24 cellular contexts compared by ENCODE assay signal in genomic region chr2:178632729-178633128, GRCh38.
DNase-seq lines count a peak whose midpoint lies in the region; ATAC-seq lines count a peak whose summit lies in the region.
"Had no signal": no experiment of that assay in that cellular context is flagged by ENCODE, and none has a peak within 500 bp of the region (broad histone marks: within the 10 kb centered on the region; RNA-seq: fewer than 3 reads in every experiment).

No MANE protein-coding gene starts in this region.

- no peaks in the 10 kb centered on the region for H3K36me3 ChIP-seq in ACC112 (ENCODE audit: insufficient read depth, low read length)
- H3K36me3 ChIP-seq: MG63 had no signal

- no peak overlapping the region for H3K27ac Mint-ChIP-seq in activated T-helper 1 cell treated with anti-CD3 and anti-CD28 coated beads, Interleukin-12 subunit alpha, Interleukin-12 subunit beta, Interleukin-2, Interleukin-4 antibody, amounts not matched to agents 30 ng/mL and 10 ng/mL and 1 ng/mL, durations not matched to agents 14 hours and 24 hours and 36 hours
- H3K27ac Mint-ChIP-seq in activated naive CD4-positive, alpha-beta T cell treated with anti-CD3 and anti-CD28 coated beads for 36 hours: no peak overlapping the region
- H3K27ac Mint-ChIP-seq: CD14-positive monocyte; T-helper 1 cell treated with Interleukin-12 subunit alpha and Interleukin-12 subunit beta and Interleukin-4 antibody, amounts not matched to agents 30 μg/mL and 1 μg/mL, for 36 hours had no signal

- ATAC-seq in GM18511 (IDR thresholded peaks at IDR 0.05; ENCODE audit: unreplicated experiment) (peak; percentile 77), GM21576 (IDR thresholded peaks at IDR 0.05; ENCODE audit: unreplicated experiment) (peak; percentile 69), HG03565 (IDR thresholded peaks at IDR 0.05; ENCODE audit: unreplicated experiment) (peak; percentile 69), GM19397 (IDR thresholded peaks at IDR 0.05; ENCODE audit: unreplicated experiment) (no peak), HG02840 (IDR thresholded peaks at IDR 0.05; ENCODE audit: low FRiP score, unreplicated experiment) (no peak)

- DNase-seq in activated T-helper 1 cell treated with anti-CD3 and anti-CD28 coated beads, Interleukin-12 subunit alpha, Interleukin-12 subunit beta, Interleukin-2, Interleukin-4 antibody, amounts not matched to agents 30 ng/mL and 10 ng/mL and 1 ng/mL, durations not matched to agents 14 hours and 24 hours and 36 hours (ENCODE audit: low spot score): no peak
- DNase-seq in activated naive CD4-positive, alpha-beta T cell treated with anti-CD3 and anti-CD28 coated beads for 36 hours: no peak
- DNase-seq: AML-193; DMS 273 treated with DMSO at 0.1 percent for 48 hours; GF-D8; GOT3; IMR-90; Karpas-422; MG63; NCI-H1092 treated with DMSO at 0.1 percent for 48 hours; NCI-H1694; NCI-H2227 treated with DMSO at 0.1 percent for 48 hours; NCI-H524; NK-92 treated with Interleukin-12 subunit alpha and Interleukin-12 subunit beta, amount 100 ng/mL, for 24 hours; RPMI8226 had no signal

- peaks cover 20% of the 10 kb centered on the region; the same call in 1 of the 2 replicates for H3K27me3 ChIP-seq in ACC112 (ENCODE audit: insufficient read depth, low read length)

- H3K4me1 Mint-ChIP-seq in activated T-helper 1 cell treated with anti-CD3 and anti-CD28 coated beads, Interleukin-12 subunit alpha, Interleukin-12 subunit beta, Interleukin-2, Interleukin-4 antibody, amounts not matched to agents 30 ng/mL and 10 ng/mL and 1 ng/mL, durations not matched to agents 14 hours and 24 hours and 36 hours (ENCODE audit: low read depth): no peaks in the 10 kb centered on the region
- no peaks in the 10 kb centered on the region for H3K4me1 Mint-ChIP-seq in activated naive CD4-positive, alpha-beta T cell treated with anti-CD3 and anti-CD28 coated beads for 36 hours (ENCODE audit: low read depth)
- H3K4me1 Mint-ChIP-seq: CD14-positive monocyte had no signal

- no peaks in the 10 kb centered on the region for H3K36me3 Mint-ChIP-seq in activated T-helper 1 cell treated with anti-CD3 and anti-CD28 coated beads, Interleukin-12 subunit alpha, Interleukin-12 subunit beta, Interleukin-2, Interleukin-4 antibody, amounts not matched to agents 30 ng/mL and 10 ng/mL and 1 ng/mL, durations not matched to agents 14 hours and 24 hours and 36 hours (ENCODE audit: low read depth)
- H3K36me3 Mint-ChIP-seq in activated naive CD4-positive, alpha-beta T cell treated with anti-CD3 and anti-CD28 coated beads for 36 hours (ENCODE audit: low read depth): peaks cover 16% of the 10 kb centered on the region
- H3K36me3 Mint-ChIP-seq: CD14-positive monocyte had no signal

- intact Hi-C loops in activated T-helper 1 cell treated with anti-CD3 and anti-CD28 coated beads, Interleukin-12 subunit alpha, Interleukin-12 subunit beta, Interleukin-2, Interleukin-4 antibody, amounts not matched to agents 30 ng/mL and 10 ng/mL and 1 ng/mL, durations not matched to agents 14 hours and 24 hours and 36 hours (cut with micrococcal nuclease): loop anchor here (5.0 to 10.0 kb wide), 2 partner anchors 45 to 158 kb away; partner anchors contain the start of gene FKBP7
- intact Hi-C loops in activated naive CD4-positive, alpha-beta T cell treated with anti-CD3 and anti-CD28 coated beads for 36 hours (cut with micrococcal nuclease): no loop called here

- H3K79me2 ChIP-seq in ACC112 (ENCODE audit: control insufficient read depth, insufficient read depth, low read length, unreplicated experiment): no peaks in the 10 kb centered on the region

- H3K4me1 ChIP-seq in ACC112 (ENCODE audit: control insufficient read depth, insufficient read depth, low read length, unreplicated experiment): no peaks in the 10 kb centered on the region
- H3K4me1 ChIP-seq: A549 had no signal

- H3K27ac ChIP-seq in ACC112 (ENCODE audit: low read depth, low read length): no peak overlapping the region
- H3K27ac ChIP-seq: A549 had no signal

- H3K4me3 ChIP-seq in ACC112 (ENCODE audit: low read depth, low read length): peak overlapping the region; percentile 7; the same call in 1 of the 2 replicates
- H3K4me3 ChIP-seq: A549, MG63 had no signal

- H2AFZ ChIP-seq in ACC112 (ENCODE audit: low read length, unreplicated experiment): no peak overlapping the region

- no peak overlapping the region for H3K4me3 Mint-ChIP-seq in activated T-helper 1 cell treated with anti-CD3 and anti-CD28 coated beads, Interleukin-12 subunit alpha, Interleukin-12 subunit beta, Interleukin-2, Interleukin-4 antibody, amounts not matched to agents 30 ng/mL and 10 ng/mL and 1 ng/mL, durations not matched to agents 14 hours and 24 hours and 36 hours
- no peak overlapping the region for H3K4me3 Mint-ChIP-seq in activated naive CD4-positive, alpha-beta T cell treated with anti-CD3 and anti-CD28 coated beads for 36 hours
- H3K4me3 Mint-ChIP-seq: CD14-positive monocyte; T-helper 1 cell treated with Interleukin-12 subunit alpha and Interleukin-12 subunit beta and Interleukin-4 antibody, amounts not matched to agents 30 μg/mL and 1 μg/mL, for 36 hours had no signal

- H3K9me3 Mint-ChIP-seq in activated T-helper 1 cell treated with anti-CD3 and anti-CD28 coated beads, Interleukin-12 subunit alpha, Interleukin-12 subunit beta, Interleukin-2, Interleukin-4 antibody, amounts not matched to agents 30 ng/mL and 10 ng/mL and 1 ng/mL, durations not matched to agents 14 hours and 24 hours and 36 hours: no peaks in the 10 kb centered on the region
- H3K9me3 Mint-ChIP-seq in activated naive CD4-positive, alpha-beta T cell treated with anti-CD3 and anti-CD28 coated beads for 36 hours: no peaks in the 10 kb centered on the region
- H3K9me3 Mint-ChIP-seq: T-helper 1 cell treated with Interleukin-12 subunit alpha and Interleukin-12 subunit beta and Interleukin-4 antibody, amounts not matched to agents 30 μg/mL and 1 μg/mL, for 36 hours had no signal

- no peaks in the 10 kb centered on the region for H3K27me3 Mint-ChIP-seq in activated T-helper 1 cell treated with anti-CD3 and anti-CD28 coated beads, Interleukin-12 subunit alpha, Interleukin-12 subunit beta, Interleukin-2, Interleukin-4 antibody, amounts not matched to agents 30 ng/mL and 10 ng/mL and 1 ng/mL, durations not matched to agents 14 hours and 24 hours and 36 hours (ENCODE audit: insufficient read depth)
- H3K27me3 Mint-ChIP-seq in activated naive CD4-positive, alpha-beta T cell treated with anti-CD3 and anti-CD28 coated beads for 36 hours (ENCODE audit: low read depth): no peaks in the 10 kb centered on the region

- CTCF ChIA-PET in activated naive CD4-positive, alpha-beta T cell treated with anti-CD3 and anti-CD28 coated beads for 36 hours (lab: Charles Lee): no interaction called here

Comparison
In these comparisons a context has a peak if more than half of its experiments do, and no peak if none do; other contexts are left out.
1. ATAC-seq: peak in GM18511 (single experiment), GM21576 (single experiment) and HG03565 (single experiment); none in GM19397 (single experiment) and HG02840 (single experiment).